ENCODE assay signal across 9 cellular contexts in the genomic region with DNA sequence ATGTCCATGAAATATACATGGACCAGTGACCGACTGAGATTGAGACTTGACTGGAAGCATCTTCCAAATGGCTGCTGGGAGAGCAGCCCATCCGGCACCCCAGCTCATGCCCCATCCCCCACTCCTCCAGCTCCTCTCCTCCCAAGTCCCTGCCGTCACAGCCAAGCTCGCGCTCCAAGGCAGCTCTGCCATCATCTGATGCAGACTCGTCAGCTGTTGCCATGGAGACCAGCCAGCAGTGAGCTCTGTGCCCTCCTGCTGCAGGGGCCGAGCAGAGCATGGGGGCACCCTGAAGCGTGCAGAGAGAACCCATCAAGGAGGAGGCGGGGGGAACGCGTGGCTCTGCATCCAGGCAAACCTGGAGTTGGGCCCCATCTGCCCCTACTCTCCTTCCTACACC.
A peak's percentile ranks its signal among the peaks of the same experiment; 100 is the strongest.
DNase-seq lines count a peak whose midpoint lies in the region; FAIRE-seq and TF ChIP-seq lines count a peak whose summit lies in the region.
"Had no signal": no experiment of that assay in that cellular context is flagged by ENCODE, and none has a peak within 500 bp of the region (broad histone marks: within the 10 kb centered on the region; RNA-seq: fewer than 3 reads in every experiment).

No MANE protein-coding gene starts in this region.

- TF ChIP-seq CTCF in brain (conservative IDR thresholded peaks at IDR 0.05), result no peak
- TF ChIP-seq CTCF in neural crest cell (conservative IDR thresholded peaks at IDR 0.05), result no peak
- TF ChIP-seq CTCF in sigmoid colon (IDR thresholded peaks at IDR 0.05), result no peak
- TF ChIP-seq CTCF in kidney (IDR thresholded peaks at IDR 0.05; ENCODE audit: borderline replicate concordance, extremely low read depth, insufficient read depth), result no peak

- H3K9me3 ChIP-seq in sigmoid colon, result no peaks in the 10 kb centered on the region
- H3K9me3 ChIP-seq in kidney (ENCODE audit: control insufficient read depth in 1 of 2, low read length in 2 of 2), result no peaks in the 10 kb centered on the region

- H3K36me3 ChIP-seq in sigmoid colon (no peaks in the 10 kb centered on the region), kidney (ENCODE audit: control insufficient read depth in 1 of 2, insufficient read depth in 2 of 2, low read length in 2 of 2) (no peaks in the 10 kb centered on the region)

- peaks cover 0 to 2% (median 0%) of the 10 kb centered on the region in 5 experiments for H3K9me3 Mint-ChIP-seq in brain
- no peaks in the 10 kb centered on the region for H3K9me3 Mint-ChIP-seq in neural crest cell

- FAIRE-seq in GM19239 (lab: Jason Lieb, UNC), result no peak
- FAIRE-seq in kidney (lab: Jason Lieb, UNC), result no peak

- TF ChIP-seq EP300 in sigmoid colon (IDR thresholded peaks at IDR 0.05), result no peak

- H3K9ac ChIP-seq in kidney (ENCODE audit: low read length in 2 of 2), result no peak overlapping the region

- peak; percentile 29 for DNase-seq in DMS53 (lab: John Stamatoyannopoulos, UW)
- no peak for DNase-seq in DMS53 treated with DMSO at 0.1 percent for 48 hours (lab: John Stamatoyannopoulos, UW; ENCODE audit: unreplicated experiment)
- peak; percentile 54 for DNase-seq in NCI-H2196 (lab: John Stamatoyannopoulos, UW; ENCODE audit: unreplicated experiment)
- peak; percentile 53 for DNase-seq in neural crest cell (ENCODE audit: low read depth, low spot score)
- DNase-seq in GM19239 (ENCODE audit: insufficient read length, low spot score), result no peak
- no peak for DNase-seq in sigmoid colon
- DNase-seq in kidney, result no peak
- DNase-seq: KG1 had no signal

- no peak overlapping the region for H3K27ac ChIP-seq in sigmoid colon
- no peak overlapping the region for H3K27ac ChIP-seq in kidney (ENCODE audit: low read depth in 2 of 2, low read length in 2 of 2)

- H3K36me3 Mint-ChIP-seq in brain (no peaks in the 10 kb centered on the region), neural crest cell (ENCODE audit: low read depth) (no peaks in the 10 kb centered on the region)

- peak overlapping the region; percentile 92 to 100 (median 99) for H3K27ac Mint-ChIP-seq in brain
- no peak overlapping the region for H3K27ac Mint-ChIP-seq in neural crest cell (ENCODE audit: unreplicated experiment)

- H3K4me3 Mint-ChIP-seq in brain (peak overlapping the region; percentile 51 to 74 (median 72)), neural crest cell (no peak overlapping the region)

- H3K4me1 ChIP-seq in sigmoid colon, result peaks cover 5 to 32% (median 29%) of the 10 kb centered on the region in 4 donors
- peaks cover 3 to 30% of the 10 kb centered on the region in 2 donors for H3K4me1 ChIP-seq in kidney (ENCODE audit: control insufficient read depth in 1 of 2, insufficient read depth in 1 of 2, low read depth in 1 of 2, low read length in 2 of 2)

- H3K4me1 Mint-ChIP-seq in brain, result peaks cover 99% of the 10 kb centered on the region
- peaks cover 44% of the 10 kb centered on the region for H3K4me1 Mint-ChIP-seq in neural crest cell

- intact Hi-C loops in sigmoid colon (cut with DNase I), result loop anchor here (10.0 kb wide), 1 partner anchor 131 kb away; no protein-coding TSS in a partner anchor
- intact Hi-C loops in kidney (cut with DNase I), result no loop called here

- H3K27me3 ChIP-seq in sigmoid colon, result no peaks in the 10 kb centered on the region

- TF ChIP-seq POLR2A in sigmoid colon (IDR thresholded peaks at IDR 0.05), result no peak

- WGBS in sigmoid colon, 2 donors, result 64 to 70% methylated on average over 11 of the region's 11 CpGs

- no peak overlapping the region for H3K4me3 ChIP-seq in sigmoid colon
- H3K4me3 ChIP-seq in kidney (ENCODE audit: low read length in 2 of 2), result no peak overlapping the region

- H3K27me3 Mint-ChIP-seq in brain (peaks cover 7% of the 10 kb centered on the region), neural crest cell (ENCODE audit: low read depth) (peaks cover 29% of the 10 kb centered on the region)

Comparison
In these comparisons a context has a peak if more than half of its experiments do, and no peak if none do; other contexts are left out.
1. DNase-seq: peak in DMS53 (single experiment), NCI-H2196 (single experiment) and neural crest cell (single experiment); none in DMS53 treated with DMSO at 0.1 percent for 48 hours (single experiment), GM19239 (single experiment), sigmoid colon (single experiment) and kidney (single experiment).